ENCODE assay signal across 22 cellular contexts in genomic region chr21:33554236-33554981, GRCh38. TPM values are rescaled to one million over a fixed set of nuclear protein-coding genes. Genes with fewer than 3 reads are reported as not detected.
A peak's percentile ranks its signal among the peaks of the same experiment; 100 is the strongest.
DNase-seq lines count a peak whose midpoint lies in the region; ATAC-seq, FAIRE-seq and TF ChIP-seq lines count a peak whose summit lies in the region.
"Had no signal": no experiment of that assay in that cellular context is flagged by ENCODE, and none has a peak within 500 bp of the region (broad histone marks: within the 10 kb centered on the region; RNA-seq: fewer than 3 reads in every experiment).

No MANE protein-coding gene starts in this region.

- POLR2A ChIA-PET in K562 (lab: Yijun Ruan, JAX): interaction anchor here (0.6 to 10.6 kb wide), 3 partner anchors 10 to 711 kb away, joined by 3 to 130 read pairs (median 99); partner anchors contain the start of genes GART and SON

- no peaks in the 10 kb centered on the region for H3K27me3 Mint-ChIP-seq in activated naive CD4-positive, alpha-beta T cell treated with anti-CD3 and anti-CD28 coated beads, Interleukin-2, amount 10 ng/mL, durations not matched to agents 7 days and 5 days
- H3K27me3 Mint-ChIP-seq in IgD-negative memory B cell: no peaks in the 10 kb centered on the region

- H3K4me3 ChIP-seq in K562: no peak overlapping the region
- H3K4me3 ChIP-seq: colonic mucosa, gastroesophageal sphincter, mucosa of descending colon had no signal

- H3K9me1 ChIP-seq in K562 (ENCODE audit: control insufficient read depth, insufficient read depth, low read length): no peaks in the 10 kb centered on the region

- H3K9me3 ChIP-seq in K562 (replicated peaks; ENCODE audit: control insufficient read depth, insufficient read depth, low read depth, low read length): peaks cover 31% of the 10 kb centered on the region
- H3K9me3 ChIP-seq: colonic mucosa, gastroesophageal sphincter, mucosa of descending colon had no signal

- no peak overlapping the region for H3K4me2 ChIP-seq in K562 (ENCODE audit: insufficient read depth, low read length)

- peaks cover 97% of the 10 kb centered on the region for H3K79me2 ChIP-seq in K562 (ENCODE audit: control insufficient read depth, insufficient read depth, low read length)

- DNase-seq in activated naive CD4-positive, alpha-beta T cell treated with anti-CD3 and anti-CD28 coated beads, Interleukin-2, amount 10 ng/mL, durations not matched to agents 7 days and 5 days: no peak
- DNase-seq in activated naive CD4-positive, alpha-beta T cell treated with Interleukin-2 at 50 U/mL for 16 hours: no peak
- DNase-seq in K562 (ENCODE audit: extremely low read depth in 1 of 4, low spot score in 3 of 4) (no peak), HuH-7 (ENCODE audit: low spot score) (no peak)
- DNase-seq in stimulated activated effector memory CD8-positive, alpha-beta T cell treated with anti-CD3 and anti-CD28 coated beads, Interleukin-12 subunit alpha, Interleukin-12 subunit beta, amount 100 ng/mL, for 72 hours (ENCODE audit: low spot score in 2 of 2): no peak
- DNase-seq in activated CD8-positive, alpha-beta memory T cell treated with anti-CD3 and anti-CD28 coated beads for 24 hours: no peak
- DNase-seq: colonic mucosa, left colon, mucosa of descending colon, NCI-H1105, NCI-H2107, NCI-H524 treated with DMSO at 0.1 percent for 48 hours, occipital lobe, SIG-M5, T1000 had no signal

- TF ChIP-seq POLR2A in K562 (conservative IDR thresholded peaks at IDR 0.05): 0 out of 2 replicates have a peak, but pooled peaks have one; percentile 53

- H3K9ac ChIP-seq in K562 (ENCODE audit: insufficient read depth in 1 of 2, low read depth in 2 of 2, low read length in 2 of 2): no peak overlapping the region

- intact Hi-C loops in K562 (cut with micrococcal nuclease): no loop called here

- no peak for TF ChIP-seq EP300 in K562 (IDR thresholded peaks at IDR 0.05; ENCODE audit: low read length)

- FAIRE-seq in K562 (lab: Jason Lieb, UNC): no peak
- FAIRE-seq: D721Med, G401.6 had no signal

- no peak overlapping the region for H2AFZ ChIP-seq in K562 (ENCODE audit: low read depth, low read length)

- TF ChIP-seq RAD21 in K562 (CRISPR knock-in tag; conservative IDR thresholded peaks at IDR 0.05 in 1 of 2, IDR thresholded peaks at IDR 0.05 in 1 of 2): no peak

- ATAC-seq in K562: no peak; the same call in 2 of the 3 replicates
- ATAC-seq in stimulated activated effector memory CD8-positive, alpha-beta T cell treated with anti-CD3 and anti-CD28 coated beads, Interleukin-12 subunit alpha, Interleukin-12 subunit beta, amount 100 ng/mL, for 72 hours: no peak
- ATAC-seq in HG02885 (IDR thresholded peaks at IDR 0.05; ENCODE audit: poor library complexity, unreplicated experiment): no peak
- ATAC-seq: gastroesophageal sphincter, left colon, mucosa of descending colon, right cardiac atrium had no signal

- peaks cover 97% of the 10 kb centered on the region for H3K36me3 ChIP-seq in K562 (ENCODE audit: control insufficient read depth, insufficient read depth, low read length)

- no TSS peak for BruUV-seq in K562 (replicated peaks; lab: Mats Ljungman, UMichigan)

- no peaks in the 10 kb centered on the region for H3K27me3 ChIP-seq in K562 (ENCODE audit: control insufficient read depth in 2 of 2, insufficient read depth in 2 of 2, low read length in 2 of 2)
- H3K27me3 ChIP-seq: colonic mucosa, gastroesophageal sphincter had no signal

- 95% methylated on average over 18 of the region's 18 CpGs for WGBS in K562 (ENCODE audit: insufficient coverage, low coverage, missing lambda C conversion rate)

- peaks cover 37% of the 10 kb centered on the region for H3K4me1 Mint-ChIP-seq in activated naive CD4-positive, alpha-beta T cell treated with anti-CD3 and anti-CD28 coated beads, Interleukin-2, amount 10 ng/mL, durations not matched to agents 7 days and 5 days
- peaks cover 16 to 23% (median 16%) of the 10 kb centered on the region in 3 donors for H3K4me1 Mint-ChIP-seq in IgD-negative memory B cell
- H3K4me1 Mint-ChIP-seq in stimulated activated effector memory CD8-positive, alpha-beta T cell treated with anti-CD3 and anti-CD28 coated beads, Interleukin-12 subunit alpha, Interleukin-12 subunit beta, amount 100 ng/mL, for 72 hours: peaks cover 47% of the 10 kb centered on the region

- H3K4me3 Mint-ChIP-seq in activated naive CD4-positive, alpha-beta T cell treated with anti-CD3 and anti-CD28 coated beads, Interleukin-2, amount 10 ng/mL, durations not matched to agents 7 days and 5 days: no peak overlapping the region
- peak overlapping the region in 2 of 4 donors; percentile 25 to 55 for H3K4me3 Mint-ChIP-seq in IgD-negative memory B cell
- peak overlapping the region; percentile 6 for H3K4me3 Mint-ChIP-seq in stimulated activated effector memory CD8-positive, alpha-beta T cell treated with anti-CD3 and anti-CD28 coated beads, Interleukin-12 subunit alpha, Interleukin-12 subunit beta, amount 100 ng/mL, for 72 hours

- TF ChIP-seq CTCF in K562 (IDR thresholded peaks at IDR 0.05 in 2 of 3, conservative IDR thresholded peaks at IDR 0.05 in 1 of 3; ENCODE audit: insufficient read depth in 2 of 3, low read depth in 1 of 3, low read length in 3 of 3): no peak

- peaks cover 0 to 9% of the 10 kb centered on the region in 2 experiments; a peak in 1 of 5 replicates for H3K4me1 ChIP-seq in K562 (replicated peaks in 1 of 2; ENCODE audit: control insufficient read depth in 2 of 2, insufficient read depth in 2 of 2, low read length in 2 of 2)
- H3K4me1 ChIP-seq: colonic mucosa had no signal

- H3K27ac ChIP-seq in K562 (ENCODE audit: extremely low read depth, low read depth, low read length): no peak overlapping the region
- H3K27ac ChIP-seq: colonic mucosa, epithelial cell of prostate, gastroesophageal sphincter had no signal

- CTCF ChIA-PET in activated naive CD4-positive, alpha-beta T cell treated with anti-CD3 and anti-CD28 coated beads, Interleukin-2, amount 10 ng/mL, durations not matched to agents 7 days and 5 days (lab: Charles Lee): no interaction called here
- CTCF ChIA-PET in K562 (lab: Yijun Ruan, JAX; ENCODE audit: low intra/inter-chr PET ratio): no interaction called here

- 0 out of 2 replicates have a peak, but pooled peaks cover 4% of the 10 kb centered on the region for H4K20me1 ChIP-seq in K562 (replicated peaks; ENCODE audit: control insufficient read depth, insufficient read depth, low read length)

- peaks cover 80% of the 10 kb centered on the region for H3K36me3 Mint-ChIP-seq in activated naive CD4-positive, alpha-beta T cell treated with anti-CD3 and anti-CD28 coated beads, Interleukin-2, amount 10 ng/mL, durations not matched to agents 7 days and 5 days
- peaks cover 21% of the 10 kb centered on the region for H3K36me3 Mint-ChIP-seq in IgD-negative memory B cell
- H3K36me3 Mint-ChIP-seq in stimulated activated effector memory CD8-positive, alpha-beta T cell treated with anti-CD3 and anti-CD28 coated beads, Interleukin-12 subunit alpha, Interleukin-12 subunit beta, amount 100 ng/mL, for 72 hours: peaks cover 99% of the 10 kb centered on the region

- in situ Hi-C loops in K562 (cut with MboI): no loop called here

- no peaks in the 10 kb centered on the region for H3K9me3 Mint-ChIP-seq in activated naive CD4-positive, alpha-beta T cell treated with anti-CD3 and anti-CD28 coated beads, Interleukin-2, amount 10 ng/mL, durations not matched to agents 7 days and 5 days
- peaks cover 0 to 2% (median 0%) of the 10 kb centered on the region in 3 donors for H3K9me3 Mint-ChIP-seq in IgD-negative memory B cell
- no peaks in the 10 kb centered on the region for H3K9me3 Mint-ChIP-seq in stimulated activated effector memory CD8-positive, alpha-beta T cell treated with anti-CD3 and anti-CD28 coated beads, Interleukin-12 subunit alpha, Interleukin-12 subunit beta, amount 100 ng/mL, for 72 hours

- peak overlapping the region; percentile 38 for H3K27ac Mint-ChIP-seq in activated naive CD4-positive, alpha-beta T cell treated with anti-CD3 and anti-CD28 coated beads, Interleukin-2, amount 10 ng/mL, durations not matched to agents 7 days and 5 days
- peak overlapping the region in 2 of 3 donors; percentile 27 to 84 for H3K27ac Mint-ChIP-seq in IgD-negative memory B cell
- peak overlapping the region; percentile 32 for H3K27ac Mint-ChIP-seq in stimulated activated effector memory CD8-positive, alpha-beta T cell treated with anti-CD3 and anti-CD28 coated beads, Interleukin-12 subunit alpha, Interleukin-12 subunit beta, amount 100 ng/mL, for 72 hours

RNA-seq across cellular contexts. Expression of gene SON, which starts 11.6 kb away (rescaled TPM):
- polyA plus RNA-seq in IgD-negative memory B cell (699 TPM), K562 (2011; rRNA removed) (99.1 and 105 TPM in 2 replicates), K562 (2014; fragmentation: Illumina TruSeq; extraction: Trizol) (173 and 203 TPM in 2 replicates), K562 (2014; fragmentation: Nextera tagmentation; extraction: Ambion mirVana) (100 to 1,000 TPM; 195 to 742 TPM), K562 (2014; rRNA removed) (97.6 and 187 TPM in 2 replicates)
- total RNA-seq in K562 (2011; cell fraction: chromatin; rRNA removed; ENCODE audit: low replicate concordance): 223 and 597 TPM in 2 replicates
- 107 and 150 TPM in 2 replicates for total RNA-seq in K562 (2011; cell fraction: nucleolus; rRNA removed)
- total RNA-seq in K562 (2011; cell fraction: nucleoplasm; rRNA removed): 253 and 349 TPM in 2 replicates
- total RNA-seq in K562 (2014; rRNA removed) (126 and 185 TPM in 2 replicates), K562 (2014; rRNA removed; fragmentation: Illumina TruSeq; extraction: Trizol) (142 and 149 TPM in 2 replicates), K562 (2015; rRNA removed; fragmentation: Illumina TruSeq; extraction: Trizol) (120 and 149 TPM in 2 replicates), K562 (2021) (242 and 259 TPM in 2 replicates)
- 88.2 and 117 TPM in 2 replicates for polyA plus RNA-seq in K562 (2011; cell fraction: cytosol; rRNA removed)
- 255 and 309 TPM in 2 replicates for polyA plus RNA-seq in K562 (2011; cell fraction: nucleus; rRNA removed)
- polyA plus RNA-seq in K562 (2012): 146 and 246 TPM in 2 replicates
- polyA minus RNA-seq in K562 (2011; rRNA and poly(A)+ RNA removed): 241 and 277 TPM in 2 replicates
- 183 and 187 TPM in 2 replicates for polyA minus RNA-seq in K562 (2011; cell fraction: cytosol; rRNA and poly(A)+ RNA removed)
- polyA minus RNA-seq in K562 (2011; cell fraction: nucleus; rRNA and poly(A)+ RNA removed): 121 and 212 TPM in 2 replicates

RNA-seq across cellular contexts. Expression of gene GART, which starts 12.5 kb away (rescaled TPM):
- polyA plus RNA-seq in IgD-negative memory B cell (44.7 TPM), K562 (2011; rRNA removed) (100 and 141 TPM in 2 replicates), K562 (2014; fragmentation: Illumina TruSeq; extraction: Trizol) (409 and 429 TPM in 2 replicates), K562 (2014; fragmentation: Nextera tagmentation; extraction: Ambion mirVana) (100 to 1,000 TPM; 276 to 387 TPM), K562 (2014; rRNA removed) (230 and 236 TPM in 2 replicates)
- total RNA-seq in K562 (2011; cell fraction: chromatin; rRNA removed; ENCODE audit: low replicate concordance): 282 and 575 TPM in 2 replicates
- total RNA-seq in K562 (2011; cell fraction: nucleolus; rRNA removed): 120 and 142 TPM in 2 replicates
- total RNA-seq in K562 (2011; cell fraction: nucleoplasm; rRNA removed): 254 and 330 TPM in 2 replicates
- total RNA-seq in K562 (2014; rRNA removed) (260 and 356 TPM in 2 replicates), K562 (2014; rRNA removed; fragmentation: Illumina TruSeq; extraction: Trizol) (349 and 398 TPM in 2 replicates), K562 (2015; rRNA removed; fragmentation: Illumina TruSeq; extraction: Trizol) (258 and 267 TPM in 2 replicates), K562 (2021) (396 and 415 TPM in 2 replicates)
- polyA plus RNA-seq in K562 (2011; cell fraction: cytosol; rRNA removed): 41.9 and 69.4 TPM in 2 replicates
- 111 and 125 TPM in 2 replicates for polyA plus RNA-seq in K562 (2011; cell fraction: nucleus; rRNA removed)
- polyA plus RNA-seq in K562 (2012): 155 and 181 TPM in 2 replicates
- 152 and 154 TPM in 2 replicates for polyA minus RNA-seq in K562 (2011; rRNA and poly(A)+ RNA removed)
- polyA minus RNA-seq in K562 (2011; cell fraction: cytosol; rRNA and poly(A)+ RNA removed): 92.6 and 125 TPM in 2 replicates
- 83.7 and 168 TPM in 2 replicates for polyA minus RNA-seq in K562 (2011; cell fraction: nucleus; rRNA and poly(A)+ RNA removed)

RNA-seq across cellular contexts. Expression of gene DONSON, which starts 34.1 kb away (rescaled TPM):
- polyA plus RNA-seq in IgD-negative memory B cell: 1.5 TPM
- 58.1 and 105 TPM in 2 replicates for total RNA-seq in K562 (2011; cell fraction: chromatin; rRNA removed; ENCODE audit: low replicate concordance)
- total RNA-seq in K562 (2011; cell fraction: nucleolus; rRNA removed): 39.5 and 39.6 TPM in 2 replicates
- 51.0 and 57.4 TPM in 2 replicates for total RNA-seq in K562 (2011; cell fraction: nucleoplasm; rRNA removed)
- 56.5 and 62.6 TPM in 2 replicates for total RNA-seq in K562 (2014; rRNA removed)
- total RNA-seq in K562 (2014; rRNA removed; fragmentation: Illumina TruSeq; extraction: Trizol): 91.0 and 91.4 TPM in 2 replicates
- total RNA-seq in K562 (2015; rRNA removed; fragmentation: Illumina TruSeq; extraction: Trizol): 72.4 and 72.6 TPM in 2 replicates
- total RNA-seq in K562 (2021): 53.0 and 54.1 TPM in 2 replicates
- 114 and 124 TPM in 2 replicates for polyA plus RNA-seq in K562 (2011; rRNA removed)
- 47.7 and 55.4 TPM in 2 replicates for polyA plus RNA-seq in K562 (2011; cell fraction: cytosol; rRNA removed)
- polyA plus RNA-seq in K562 (2011; cell fraction: nucleus; rRNA removed): 75.8 and 110 TPM in 2 replicates
- polyA plus RNA-seq in K562 (2012): 71.9 and 112 TPM in 2 replicates
- 75.8 and 80.1 TPM in 2 replicates for polyA plus RNA-seq in K562 (2014; fragmentation: Illumina TruSeq; extraction: Trizol)
- polyA plus RNA-seq in K562 (2014; fragmentation: Nextera tagmentation; extraction: Ambion mirVana): 10 to 100 TPM; 26.7 to 30.6 TPM
- 61.4 and 68.9 TPM in 2 replicates for polyA plus RNA-seq in K562 (2014; rRNA removed)
- polyA minus RNA-seq in K562 (2011; rRNA and poly(A)+ RNA removed): 102 and 112 TPM in 2 replicates
- polyA minus RNA-seq in K562 (2011; cell fraction: cytosol; rRNA and poly(A)+ RNA removed): 31.9 and 51.6 TPM in 2 replicates
- polyA minus RNA-seq in K562 (2011; cell fraction: nucleus; rRNA and poly(A)+ RNA removed): 21.3 and 41.1 TPM in 2 replicates

Comparison
In these comparisons a context has a peak if more than half of its experiments do, and no peak if none do; other contexts are left out.
1. RNA of gene DONSON, which starts 34.1 kb away (polyA plus RNA-seq): 26.7 to 124 TPM in K562; 1.5 TPM in IgD-negative memory B cell (single experiment); every median in the first group is over 10 times any median in the second.
2. Peak in every context shown above with its lines, with median percentiles within 50 percentile points of each other: H3K27ac Mint-ChIP-seq.